In the genomic region with DNA sequence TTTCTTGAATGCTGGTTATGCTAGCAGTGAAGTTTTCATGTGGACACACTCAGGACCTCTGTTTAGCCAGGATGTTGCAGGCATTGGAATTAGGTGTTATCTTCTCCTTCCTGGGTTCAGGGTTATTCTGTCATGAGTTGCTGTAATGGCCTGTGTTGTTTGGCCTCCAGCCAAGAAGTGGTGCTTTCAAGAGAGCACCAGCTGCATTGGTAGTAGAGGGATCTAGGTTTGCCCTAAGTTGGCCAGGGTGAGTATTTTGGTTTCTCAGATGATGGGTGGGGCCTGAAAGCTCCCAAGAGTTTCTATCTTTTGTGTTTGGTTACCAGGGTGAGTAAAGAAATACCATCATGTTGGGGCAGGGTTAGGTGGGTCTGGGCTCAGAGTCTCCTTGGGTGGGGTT, we compare ENCODE assay signal across 20 cellular contexts. TPM values are rescaled to one million over a fixed set of nuclear protein-coding genes. Genes with fewer than 3 reads are reported as not detected.
DNase-seq lines count a peak whose midpoint lies in the region; ATAC-seq and TF ChIP-seq lines count a peak whose summit lies in the region.
"Had no signal": no experiment of that assay in that cellular context is flagged by ENCODE, and none has a peak within 500 bp of the region (broad histone marks: within the 10 kb centered on the region; RNA-seq: fewer than 3 reads in every experiment).

No MANE protein-coding gene starts in this region.

- H3K27me3 Mint-ChIP-seq in activated CD4-positive, alpha-beta T cell treated with anti-CD3 and anti-CD28 coated beads, Interleukin-2, amount 10 ng/mL, durations not matched to agents 24 days and 14 days = no peaks in the 10 kb centered on the region
- H3K27me3 Mint-ChIP-seq in activated CD4-positive, alpha-beta T cell treated with anti-CD3 and anti-CD28 coated beads, Interleukin-2, amount 10 ng/mL, durations not matched to agents 7 days and 5 days = no peaks in the 10 kb centered on the region
- no peaks in the 10 kb centered on the region for H3K27me3 Mint-ChIP-seq in natural killer cell (ENCODE audit: low read depth in 2 of 2)
- no peaks in the 10 kb centered on the region for H3K27me3 Mint-ChIP-seq in activated T-helper 17 cell treated with anti-CD3 and anti-CD28 coated beads, Interleukin-2, amount 50 U/mL, for 72 hours

- CTCF ChIA-PET in activated CD4-positive, alpha-beta T cell treated with anti-CD3 and anti-CD28 coated beads, Interleukin-2, amount 10 ng/mL, durations not matched to agents 7 days and 5 days (lab: Charles Lee) = no interaction called here
- CTCF ChIA-PET in RWPE1 (lab: Yijun Ruan, JAX) = interaction anchor here (0.7 kb wide), 1 partner anchor 114 kb away, joined by 3 read pairs; no protein-coding TSS in a partner anchor

- peaks cover 2% of the 10 kb centered on the region for H3K36me3 Mint-ChIP-seq in activated CD4-positive, alpha-beta T cell treated with anti-CD3 and anti-CD28 coated beads, Interleukin-2, amount 10 ng/mL, durations not matched to agents 24 days and 14 days (ENCODE audit: low read depth)
- H3K36me3 Mint-ChIP-seq in activated CD4-positive, alpha-beta T cell treated with anti-CD3 and anti-CD28 coated beads, Interleukin-2, amount 10 ng/mL, durations not matched to agents 7 days and 5 days (ENCODE audit: low read depth) = no peaks in the 10 kb centered on the region
- H3K36me3 Mint-ChIP-seq in natural killer cell = no peaks in the 10 kb centered on the region
- no peaks in the 10 kb centered on the region for H3K36me3 Mint-ChIP-seq in activated T-helper 17 cell treated with anti-CD3 and anti-CD28 coated beads, Interleukin-2, amount 50 U/mL, for 72 hours (ENCODE audit: low read depth)

- H3K9me3 Mint-ChIP-seq in activated CD4-positive, alpha-beta T cell treated with anti-CD3 and anti-CD28 coated beads, Interleukin-2, amount 10 ng/mL, durations not matched to agents 24 days and 14 days = peaks cover 3% of the 10 kb centered on the region
- no peaks in the 10 kb centered on the region for H3K9me3 Mint-ChIP-seq in activated CD4-positive, alpha-beta T cell treated with anti-CD3 and anti-CD28 coated beads, Interleukin-2, amount 10 ng/mL, durations not matched to agents 7 days and 5 days
- no peaks in the 10 kb centered on the region for H3K9me3 Mint-ChIP-seq in natural killer cell
- no peaks in the 10 kb centered on the region for H3K9me3 Mint-ChIP-seq in activated T-helper 17 cell treated with anti-CD3 and anti-CD28 coated beads, Interleukin-2, amount 50 U/mL, for 72 hours
- H3K9me3 Mint-ChIP-seq: nephron had no signal

- intact Hi-C loops in activated CD4-positive, alpha-beta T cell treated with anti-CD3 and anti-CD28 coated beads, Interleukin-2, amount 10 ng/mL, durations not matched to agents 24 days and 14 days (cut with micrococcal nuclease) = no loop called here
- intact Hi-C loops in natural killer cell (cut with micrococcal nuclease) = no loop called here

- TF ChIP-seq CTCF in RWPE1 (conservative IDR thresholded peaks at IDR 0.05; ENCODE audit: low read depth) (no peak), natural killer cell (IDR thresholded peaks at IDR 0.05) (no peak)

- H3K27ac Mint-ChIP-seq in activated CD4-positive, alpha-beta T cell treated with anti-CD3 and anti-CD28 coated beads, Interleukin-2, amount 10 ng/mL, durations not matched to agents 24 days and 14 days = no peak overlapping the region
- H3K27ac Mint-ChIP-seq in activated CD4-positive, alpha-beta T cell treated with anti-CD3 and anti-CD28 coated beads, Interleukin-2, amount 10 ng/mL, durations not matched to agents 7 days and 5 days = no peak overlapping the region
- peak overlapping the region; percentile 99 for H3K27ac Mint-ChIP-seq in natural killer cell
- H3K27ac Mint-ChIP-seq in activated T-helper 17 cell treated with anti-CD3 and anti-CD28 coated beads, Interleukin-2, amount 50 U/mL, for 72 hours = no peak overlapping the region
- H3K27ac Mint-ChIP-seq: nephron had no signal

- H3K4me1 Mint-ChIP-seq in activated CD4-positive, alpha-beta T cell treated with anti-CD3 and anti-CD28 coated beads, Interleukin-2, amount 10 ng/mL, durations not matched to agents 24 days and 14 days = peaks cover 61% of the 10 kb centered on the region
- peaks cover 47% of the 10 kb centered on the region for H3K4me1 Mint-ChIP-seq in activated CD4-positive, alpha-beta T cell treated with anti-CD3 and anti-CD28 coated beads, Interleukin-2, amount 10 ng/mL, durations not matched to agents 7 days and 5 days
- H3K4me1 Mint-ChIP-seq in natural killer cell = peaks cover 70 to 72% of the 10 kb centered on the region in 2 donors
- peaks cover 12% of the 10 kb centered on the region for H3K4me1 Mint-ChIP-seq in activated T-helper 17 cell treated with anti-CD3 and anti-CD28 coated beads, Interleukin-2, amount 50 U/mL, for 72 hours
- H3K4me1 Mint-ChIP-seq: nephron had no signal

- ATAC-seq in HG03025 (IDR thresholded peaks at IDR 0.05; ENCODE audit: low FRiP score, unreplicated experiment) (peak; percentile 47), natural killer cell (no peak)
- ATAC-seq in activated T-helper 17 cell treated with anti-CD3 and anti-CD28 coated beads, Interleukin-2, amount 50 U/mL, for 72 hours (replicated peaks) = no peak

- DNase-seq in activated CD4-positive, alpha-beta T cell treated with anti-CD3 and anti-CD28 coated beads, Interleukin-2, amount 10 ng/mL, durations not matched to agents 24 days and 14 days = peak; percentile 55
- no peak for DNase-seq in activated CD4-positive, alpha-beta T cell treated with anti-CD3 and anti-CD28 coated beads, Interleukin-2, amount 10 ng/mL, durations not matched to agents 7 days and 5 days
- no peak for DNase-seq in RWPE1 (ENCODE audit: low spot score)
- no peak for DNase-seq in natural killer cell
- DNase-seq in DMS114 treated with DMSO at 0.1 percent for 48 hours (lab: John Stamatoyannopoulos, UW; ENCODE audit: unreplicated experiment) = no peak
- no peak for DNase-seq in activated CD4-positive, CD25-positive, alpha-beta regulatory T cell treated with anti-CD3 and anti-CD28 coated beads, Interleukin-2, amount 50 U/mL, for 72 hours
- DNase-seq: activated gamma-delta T cell, cortex of kidney, NCI-H2227 treated with DMSO at 0.1 percent for 48 hours, OCI-M1, stomach had no signal

- peak overlapping the region; percentile 55; the same call in 1 of the 2 replicates for H3K27ac ChIP-seq in RWPE1
- H3K27ac ChIP-seq: ascending aorta, prostate gland, stomach had no signal

- POLR2A ChIA-PET in activated CD4-positive, alpha-beta T cell treated with anti-CD3 and anti-CD28 coated beads, Interleukin-2, amount 10 ng/mL, durations not matched to agents 7 days and 5 days (lab: Charles Lee) = no interaction called here
- POLR2A ChIA-PET in RWPE1 (lab: Yijun Ruan, JAX; ENCODE audit: low non-redundant PET) = no interaction called here

- H3K4me3 Mint-ChIP-seq in activated CD4-positive, alpha-beta T cell treated with anti-CD3 and anti-CD28 coated beads, Interleukin-2, amount 10 ng/mL, durations not matched to agents 24 days and 14 days = no peak overlapping the region
- H3K4me3 Mint-ChIP-seq in activated CD4-positive, alpha-beta T cell treated with anti-CD3 and anti-CD28 coated beads, Interleukin-2, amount 10 ng/mL, durations not matched to agents 7 days and 5 days = no peak overlapping the region
- peak overlapping the region; percentile 66 for H3K4me3 Mint-ChIP-seq in natural killer cell
- H3K4me3 Mint-ChIP-seq in activated T-helper 17 cell treated with anti-CD3 and anti-CD28 coated beads, Interleukin-2, amount 50 U/mL, for 72 hours = no peak overlapping the region
- H3K4me3 Mint-ChIP-seq: nephron had no signal

RNA-seq across cellular contexts. Expression of a gene that starts 2.7 kb away (rescaled TPM):
- total RNA-seq in activated CD4-positive, alpha-beta T cell treated with anti-CD3 and anti-CD28 coated beads, Interleukin-2, amount 10 ng/mL, durations not matched to agents 24 days and 14 days = 24.3 and 25.2 TPM in 2 replicates
- 1 to 10 TPM; 1.9 to 2.8 TPM for total RNA-seq in activated CD4-positive, alpha-beta T cell treated with anti-CD3 and anti-CD28 coated beads, Interleukin-2, amount 10 ng/mL, durations not matched to agents 7 days and 5 days
- 100 to 1,000 TPM; 236 to 677 (median 284) TPM for total RNA-seq in natural killer cell
- total RNA-seq in activated T-helper 17 cell treated with anti-CD3 and anti-CD28 coated beads, Interleukin-2, amount 50 U/mL, for 72 hours = 1 to 10 TPM; 3.7 to 6.5 TPM
- total RNA-seq: epithelial cell of proximal tubule, glomerular endothelial cell, H1, lung microvascular endothelial cell had no signal

RNA-seq across cellular contexts. Expression of a gene that starts 21.8 kb away (rescaled TPM):
- total RNA-seq in activated CD4-positive, alpha-beta T cell treated with anti-CD3 and anti-CD28 coated beads, Interleukin-2, amount 10 ng/mL, durations not matched to agents 24 days and 14 days = 4,455 and 4,487 TPM in 2 replicates
- total RNA-seq in activated CD4-positive, alpha-beta T cell treated with anti-CD3 and anti-CD28 coated beads, Interleukin-2, amount 10 ng/mL, durations not matched to agents 7 days and 5 days = 100 to 1,000 TPM in 1 of 2 experiments, 10 to 100 TPM in 1; 77.5 to 105 TPM
- 1,000 to 10,000 TPM; 1,176 to 1,565 (median 1,384) TPM for total RNA-seq in natural killer cell
- total RNA-seq in activated T-helper 17 cell treated with anti-CD3 and anti-CD28 coated beads, Interleukin-2, amount 50 U/mL, for 72 hours = 1,000 to 10,000 TPM; 1,048 to 1,422 TPM
- total RNA-seq: ascending aorta, epithelial cell of proximal tubule, glomerular endothelial cell, H1, lung microvascular endothelial cell had no signal

RNA-seq across cellular contexts. Expression of a gene that starts 36.1 kb away (rescaled TPM):
- not detected in 2 replicates for total RNA-seq in activated CD4-positive, alpha-beta T cell treated with anti-CD3 and anti-CD28 coated beads, Interleukin-2, amount 10 ng/mL, durations not matched to agents 24 days and 14 days
- total RNA-seq in activated CD4-positive, alpha-beta T cell treated with anti-CD3 and anti-CD28 coated beads, Interleukin-2, amount 10 ng/mL, durations not matched to agents 7 days and 5 days = not detected
- total RNA-seq in natural killer cell = 1 to 10 TPM in 1 of 3 donors, under 1 TPM in 1, not detected in 1; 0.43 to 1.0 TPM
- total RNA-seq in activated T-helper 17 cell treated with anti-CD3 and anti-CD28 coated beads, Interleukin-2, amount 50 U/mL, for 72 hours = not detected
- total RNA-seq: ascending aorta, epithelial cell of proximal tubule, glomerular endothelial cell, H1, lung microvascular endothelial cell had no signal

Comparison
In these comparisons a context has a peak if more than half of its experiments do, and no peak if none do; other contexts are left out.
1. RNA of a gene that starts 21.8 kb away (total RNA-seq): 4,455 to 4,487 TPM in activated CD4-positive, alpha-beta T cell treated with anti-CD3 and anti-CD28 coated beads, Interleukin-2, amount 10 ng/mL, durations not matched to agents 24 days and 14 days, 1,048 to 1,422 TPM in activated T-helper 17 cell treated with anti-CD3 and anti-CD28 coated beads, Interleukin-2, amount 50 U/mL, for 72 hours and 1,176 to 1,565 TPM in natural killer cell; 77.5 to 105 TPM in activated CD4-positive, alpha-beta T cell treated with anti-CD3 and anti-CD28 coated beads, Interleukin-2, amount 10 ng/mL, durations not matched to agents 7 days and 5 days; every median in the first group is over 4 times any median in the second.
2. H3K27ac Mint-ChIP-seq: peak in natural killer cell (2 of 2); none in activated CD4-positive, alpha-beta T cell treated with anti-CD3 and anti-CD28 coated beads, Interleukin-2, amount 10 ng/mL, durations not matched to agents 24 days and 14 days (single experiment), activated CD4-positive, alpha-beta T cell treated with anti-CD3 and anti-CD28 coated beads, Interleukin-2, amount 10 ng/mL, durations not matched to agents 7 days and 5 days (single experiment) and activated T-helper 17 cell treated with anti-CD3 and anti-CD28 coated beads, Interleukin-2, amount 50 U/mL, for 72 hours (single experiment).